In genomic region chr5:131857388-131857787, GRCh38 we compare ENCODE assay signal across 28 cellular contexts.
"Had no signal": no experiment of that assay in that cellular context is flagged by ENCODE, and none has a peak within 500 bp of the region (broad histone marks: within the 10 kb centered on the region; RNA-seq: fewer than 3 reads in every experiment).

No MANE protein-coding gene starts in this region.

- H3K4me1 Mint-ChIP-seq: mesothelial cell of epicardium had no signal

- H3K36me3 Mint-ChIP-seq: immature natural killer cell, mesothelial cell of epicardium, naive B cell, type B pancreatic cell had no signal

- H3K27me3 ChIP-seq: left lung, pancreas, suprapubic skin, tibial artery, uterus had no signal

- H3K36me3 ChIP-seq: left lung, lower lobe of right lung, pancreas, prostate gland, suprapubic skin, thoracic aorta, tibial artery, uterus had no signal

- H3K27ac ChIP-seq: left lung, lower lobe of right lung, pancreas, prostate gland, skin epidermis, suprapubic skin, thoracic aorta, tibial artery, uterus had no signal

- H3K9me3 ChIP-seq: left lung, lower lobe of right lung, pancreas, prostate gland, suprapubic skin, thoracic aorta, tibial artery, uterus had no signal

- H3K4me3 ChIP-seq: left lung, lower lobe of right lung, pancreas, prostate gland, skin epidermis, suprapubic skin, thoracic aorta, tibial artery, uterus had no signal

- DNase-seq: hypothalamus; immature natural killer cell; kidney; left colon; lower lobe of right lung; mammary epithelial cell; mesenchymal stem cell; naive B cell; natural killer cell; nucleus accumbens; pancreas; retina; stimulated activated CD4-positive, alpha-beta T cell treated with anti-CD3 and anti-CD28 coated beads, Interleukin-12 subunit alpha, Interleukin-12 subunit beta, amount 100 ng/mL, for 4 hours; stimulated activated CD4-positive, alpha-beta T cell treated with anti-CD3 and anti-CD28 coated beads, Interleukin-15, amount 100 ng/mL, for 24 hours; stimulated activated CD4-positive, alpha-beta T cell treated with anti-CD3 and anti-CD28 coated beads, Interleukin-2, amount 100 ng/mL, for 24 hours; stimulated activated CD4-positive, alpha-beta T cell treated with anti-CD3 and anti-CD28 coated beads, Interleukin-4, amount 100 ng/mL, for 1 hour; stimulated activated naive CD4-positive, alpha-beta T cell; tibial artery; uterus had no signal

- H3K4me3 Mint-ChIP-seq: immature natural killer cell; mesothelial cell of epicardium; naive B cell; natural killer cell; stimulated activated naive CD8-positive, alpha-beta T cell treated with anti-CD3 and anti-CD28 coated beads, Interleukin-15, Interleukin-2, amounts not matched to agents 100 ng/mL and 50 ng/mL, for 24 hours; type B pancreatic cell had no signal

- H3K4me1 ChIP-seq: left lung, lower lobe of right lung, pancreas, prostate gland, suprapubic skin, tibial artery, uterus had no signal

- H3K27me3 Mint-ChIP-seq: stimulated activated naive CD8-positive, alpha-beta T cell treated with anti-CD3 and anti-CD28 coated beads, Interleukin-15, Interleukin-2, amounts not matched to agents 100 ng/mL and 50 ng/mL, for 24 hours had no signal

- H3K9me3 Mint-ChIP-seq: natural killer cell, type B pancreatic cell had no signal

- FAIRE-seq: islet of Langerhans, kidney, pancreas had no signal

- H3K27ac Mint-ChIP-seq: immature natural killer cell; mesothelial cell of epicardium; natural killer cell; stimulated activated naive CD8-positive, alpha-beta T cell treated with anti-CD3 and anti-CD28 coated beads, Interleukin-15, Interleukin-2, amounts not matched to agents 100 ng/mL and 50 ng/mL, for 24 hours; type B pancreatic cell had no signal
